Comparison of ENCODE assay signal across 8 cellular contexts in genomic region chr7:35647171-35647574, GRCh38. TPM values are rescaled to one million over a fixed set of nuclear protein-coding genes. Genes with fewer than 3 reads are reported as not detected.
DNase-seq lines count a peak whose midpoint lies in the region; ATAC-seq and TF ChIP-seq lines count a peak whose summit lies in the region.

No MANE protein-coding gene starts in this region.

- H3K27ac Mint-ChIP-seq in stimulated activated naive CD8-positive, alpha-beta T cell treated with anti-CD3 and anti-CD28 coated beads, Interleukin-15, Interleukin-2, amounts not matched to agents 100 ng/mL and 50 ng/mL, for 24 hours = peak overlapping the region; percentile 61
- H3K27ac Mint-ChIP-seq in stimulated activated naive CD8-positive, alpha-beta T cell treated with anti-CD3 and anti-CD28 coated beads, Interleukin-15, amount 100 ng/mL, for 72 hours = no peak overlapping the region

- H3K4me1 ChIP-seq in adrenal gland (replicated peaks in 1 of 2) = peaks cover 12 to 45% of the 10 kb centered on the region in 2 donors
- H3K4me1 ChIP-seq in vagina = peaks cover 36% of the 10 kb centered on the region
- no peaks in the 10 kb centered on the region for H3K4me1 ChIP-seq in prostate gland (replicated peaks)

- H3K9me3 ChIP-seq in adrenal gland (replicated peaks in 1 of 3) (no peaks in the 10 kb centered on the region), vagina (no peaks in the 10 kb centered on the region), prostate gland (no peaks in the 10 kb centered on the region)

- H3K36me3 Mint-ChIP-seq in stimulated activated naive CD8-positive, alpha-beta T cell treated with anti-CD3 and anti-CD28 coated beads, Interleukin-15, Interleukin-2, amounts not matched to agents 100 ng/mL and 50 ng/mL, for 24 hours (ENCODE audit: low read depth) = peaks cover 30% of the 10 kb centered on the region

- TF ChIP-seq CTCF in adrenal gland (IDR thresholded peaks at IDR 0.05) = no peak
- no peak for TF ChIP-seq CTCF in vagina (IDR thresholded peaks at IDR 0.05)
- no peak for TF ChIP-seq CTCF in prostate gland (IDR thresholded peaks at IDR 0.05)

- H3K9me3 Mint-ChIP-seq in stimulated activated naive CD8-positive, alpha-beta T cell treated with anti-CD3 and anti-CD28 coated beads, Interleukin-15, Interleukin-2, amounts not matched to agents 100 ng/mL and 50 ng/mL, for 24 hours = peaks cover 2% of the 10 kb centered on the region
- peaks cover 2 to 6% of the 10 kb centered on the region in 2 donors for H3K9me3 Mint-ChIP-seq in stimulated activated naive CD8-positive, alpha-beta T cell treated with anti-CD3 and anti-CD28 coated beads, Interleukin-15, amount 100 ng/mL, for 72 hours

- H3K27ac ChIP-seq in adrenal gland (peak overlapping the region in 4 of 5 donors; percentile 35 to 66 (median 57)), vagina (peak overlapping the region; percentile 49), prostate gland (no peak overlapping the region)

- H3K36me3 ChIP-seq in adrenal gland (replicated peaks in 1 of 2) = no peaks in the 10 kb centered on the region
- H3K36me3 ChIP-seq in vagina = peaks cover 0 to 4% of the 10 kb centered on the region in 2 donors
- no peaks in the 10 kb centered on the region for H3K36me3 ChIP-seq in prostate gland

- peak overlapping the region in 1 of 4 donors; percentile 1 for H3K4me3 ChIP-seq in adrenal gland
- no peak overlapping the region for H3K4me3 ChIP-seq in vagina
- H3K4me3 ChIP-seq in prostate gland = no peak overlapping the region

- ATAC-seq in stimulated activated naive CD8-positive, alpha-beta T cell treated with anti-CD3 and anti-CD28 coated beads, Interleukin-15, amount 100 ng/mL, for 72 hours = no peak
- ATAC-seq in esophagus mucosa = no peak

- H3K4me3 Mint-ChIP-seq in stimulated activated naive CD8-positive, alpha-beta T cell treated with anti-CD3 and anti-CD28 coated beads, Interleukin-15, Interleukin-2, amounts not matched to agents 100 ng/mL and 50 ng/mL, for 24 hours = peak overlapping the region; percentile 18
- H3K4me3 Mint-ChIP-seq in stimulated activated naive CD8-positive, alpha-beta T cell treated with anti-CD3 and anti-CD28 coated beads, Interleukin-15, amount 100 ng/mL, for 72 hours = peak overlapping the region in 1 of 2 donors; percentile 14

- no peaks in the 10 kb centered on the region for H3K27me3 ChIP-seq in adrenal gland
- no peaks in the 10 kb centered on the region for H3K27me3 ChIP-seq in vagina
- no peaks in the 10 kb centered on the region for H3K27me3 ChIP-seq in prostate gland (replicated peaks; ENCODE audit: insufficient read depth)

- WGBS in adrenal gland, 4 donors = 14 to 26% (median 21%) methylated on average over 4 of the region's 4 CpGs
- WGBS in prostate gland = 20% methylated on average over 4 of the region's 4 CpGs

- intact Hi-C loops in adrenal gland (cut with DNase I) = no loop called here
- intact Hi-C loops in vagina (cut with DNase I) = no loop called here
- intact Hi-C loops in prostate gland (cut with DNase I) = no loop called here

- peaks cover 71% of the 10 kb centered on the region for H3K4me1 Mint-ChIP-seq in stimulated activated naive CD8-positive, alpha-beta T cell treated with anti-CD3 and anti-CD28 coated beads, Interleukin-15, Interleukin-2, amounts not matched to agents 100 ng/mL and 50 ng/mL, for 24 hours (ENCODE audit: low read depth)
- peaks cover 60% of the 10 kb centered on the region for H3K4me1 Mint-ChIP-seq in stimulated activated naive CD8-positive, alpha-beta T cell treated with anti-CD3 and anti-CD28 coated beads, Interleukin-15, amount 100 ng/mL, for 72 hours

- H3K27me3 Mint-ChIP-seq in stimulated activated naive CD8-positive, alpha-beta T cell treated with anti-CD3 and anti-CD28 coated beads, Interleukin-15, Interleukin-2, amounts not matched to agents 100 ng/mL and 50 ng/mL, for 24 hours = no peaks in the 10 kb centered on the region
- H3K27me3 Mint-ChIP-seq in stimulated activated naive CD8-positive, alpha-beta T cell treated with anti-CD3 and anti-CD28 coated beads, Interleukin-15, amount 100 ng/mL, for 72 hours = no peaks in the 10 kb centered on the region

- no peak for DNase-seq in stimulated activated naive CD8-positive, alpha-beta T cell treated with anti-CD3 and anti-CD28 coated beads, Interleukin-15, amount 100 ng/mL, for 72 hours
- DNase-seq in adrenal gland (peak in 6 of 7 donors; percentile 31 to 72 (median 45)), left kidney (ENCODE audit: low read depth, low spot score) (peak; percentile 49), vagina (ENCODE audit: extremely low spot score in 2 of 2) (no peak), globus pallidus (ENCODE audit: low spot score) (no peak), prostate gland (ENCODE audit: low spot score) (no peak)

- peak in 1 of 2 donors; percentile 14 for TF ChIP-seq POLR2A in adrenal gland (IDR thresholded peaks at IDR 0.05)
- TF ChIP-seq POLR2A in vagina (IDR thresholded peaks at IDR 0.05) = no peak
- TF ChIP-seq POLR2A in prostate gland (IDR thresholded peaks at IDR 0.05) = no peak

RNA-seq across cellular contexts. Expression of gene HERPUD2, which starts 47.8 kb away (rescaled TPM):
- total RNA-seq in adrenal gland (10 to 100 TPM; 10.8 to 37.4 (median 20.1) TPM), vagina (45.2 TPM), esophagus mucosa (15.7 TPM), prostate gland (10 to 100 TPM; 25.3 to 58.3 TPM)
- 10 to 100 TPM in 2 of 3 donors, 1 to 10 TPM in 1; 7.8 to 24.7 (median 15.9) TPM for polyA plus RNA-seq in adrenal gland

Comparison
In these comparisons a context has a peak if more than half of its experiments do, and no peak if none do; other contexts are left out.
1. DNase-seq: peak in adrenal gland (6 of 7) and left kidney (single experiment); none in stimulated activated naive CD8-positive, alpha-beta T cell treated with anti-CD3 and anti-CD28 coated beads, Interleukin-15, amount 100 ng/mL, for 72 hours (0 of 2), vagina (0 of 2), globus pallidus (single experiment) and prostate gland (single experiment).
2. H3K27ac ChIP-seq: peak in adrenal gland (4 of 5) and vagina (single experiment); none in prostate gland (0 of 2).